1 cellular context compared by ENCODE assay signal in genomic region chr2:131492418-131493198, GRCh38.
TF ChIP-seq lines count a peak whose summit lies in the region.

No MANE protein-coding gene starts in this region.

TF ChIP-seq in HEK293, 187 proteins besides CTCF, POLR2A, EP300 and RAD21 (continued from another document):
- TF ChIP-seq ZNF692 (tag by site-specific recombination; IDR thresholded peaks at IDR 0.05) (peak; percentile 83), ZNF792 (tag by site-specific recombination; IDR thresholded peaks at IDR 0.05) (peak; percentile 89), GLIS2 (tag by site-specific recombination; IDR thresholded peaks at IDR 0.05) (peak; percentile 76), KLF9 (tag by site-specific recombination; IDR thresholded peaks at IDR 0.05; ENCODE audit: low read depth) (peak; percentile 85), ZBTB49 (tag by site-specific recombination; IDR thresholded peaks at IDR 0.05; ENCODE audit: low read depth) (no peak), KLF16 (tag by site-specific recombination; IDR thresholded peaks at IDR 0.05) (peak; percentile 23; the same call in 1 of the 2 replicates), ZNF449 (tag by site-specific recombination; IDR thresholded peaks at IDR 0.05) (peak; percentile 40; the same call in 1 of the 2 replicates), ZNF16 (tag by site-specific recombination; IDR thresholded peaks at IDR 0.05; ENCODE audit: low read depth) (no peak), ZBTB20 (tag by site-specific recombination; IDR thresholded peaks at IDR 0.05) (peak; percentile 24; the same call in 1 of the 2 replicates), YY1 (tag by site-specific recombination; IDR thresholded peaks at IDR 0.05) (peak; percentile 62; the same call in 1 of the 2 replicates), ZIC2 (tag by site-specific recombination; IDR thresholded peaks at IDR 0.05) (no peak), ZNF513 (tag by site-specific recombination; IDR thresholded peaks at IDR 0.05) (no peak)
